Comparison of ENCODE assay signal across 18 cellular contexts in the genomic region with DNA sequence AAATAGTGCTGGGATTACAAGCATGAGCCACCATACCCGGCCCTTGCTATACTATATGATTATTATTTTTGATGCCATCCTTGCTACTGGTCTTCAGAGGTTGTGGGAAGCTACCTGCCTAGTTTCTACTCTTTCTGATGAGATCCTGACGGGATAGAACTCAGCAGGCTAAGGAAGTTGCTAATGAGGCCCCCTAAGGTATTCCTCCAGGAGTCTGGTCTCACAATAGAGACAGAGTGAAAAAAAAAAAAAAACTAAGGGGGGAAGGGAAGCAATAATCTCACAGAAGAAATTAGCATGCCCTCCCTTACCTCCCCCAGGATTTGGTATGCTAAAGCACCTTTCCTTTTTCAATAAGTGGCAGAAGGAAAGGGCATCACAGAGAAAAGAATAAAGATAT.
"Had no signal": no experiment of that assay in that cellular context is flagged by ENCODE, and none has a peak within 500 bp of the region (broad histone marks: within the 10 kb centered on the region; RNA-seq: fewer than 3 reads in every experiment).

No MANE protein-coding gene starts in this region.

- ATAC-seq: activated CD4-positive, alpha-beta T cell treated with anti-CD3 and anti-CD28 coated beads for 36 hours; activated T-helper 17 cell treated with anti-CD3 and anti-CD28 coated beads, Interleukin-2, amount 50 U/mL, for 72 hours; body of pancreas; left ventricle myocardium superior; naive thymus-derived CD4-positive, alpha-beta T cell; pancreas had no signal

- H3K9me3 ChIP-seq: body of pancreas, esophagus squamous epithelium, neutrophil, pancreas, spleen had no signal

- DNase-seq: activated CD4-positive, alpha-beta memory T cell treated with anti-CD3 and anti-CD28 coated beads for 36 hours; activated CD4-positive, alpha-beta T cell treated with anti-CD3 and anti-CD28 coated beads for 36 hours; activated naive CD4-positive, alpha-beta T cell; activated naive CD8-positive, alpha-beta T cell treated with anti-CD3 and anti-CD28 coated beads for 36 hours; activated T-cell treated with anti-CD3 and anti-CD28 coated beads for 4 hours; amygdala; body of pancreas; dermis blood vessel endothelial cell; effector memory CD4-positive, alpha-beta T cell; esophagus squamous epithelium; left ventricle myocardium superior; naive thymus-derived CD4-positive, alpha-beta T cell; pancreas; stimulated activated naive CD4-positive, alpha-beta T cell; WERI-Rb-1 had no signal

- H3K27ac ChIP-seq: esophagus squamous epithelium, neutrophil, spleen, WERI-Rb-1 had no signal

- H3K27me3 ChIP-seq: body of pancreas, esophagus squamous epithelium, neutrophil, pancreas, spleen had no signal

- H3K4me3 ChIP-seq: body of pancreas, esophagus squamous epithelium, pancreas, spleen had no signal
